13 cellular contexts compared by ENCODE assay signal in genomic region chr7:86932038-86932512, GRCh38.
DNase-seq lines count a peak whose midpoint lies in the region; ATAC-seq and TF ChIP-seq lines count a peak whose summit lies in the region.
"Had no signal": no experiment of that assay in that cellular context is flagged by ENCODE, and none has a peak within 500 bp of the region (broad histone marks: within the 10 kb centered on the region; RNA-seq: fewer than 3 reads in every experiment).

No MANE protein-coding gene starts in this region.

- ATAC-seq in IMR-90 (ENCODE audit: low read depth) (no peak), left lung (peak; percentile 83), GM19351 (IDR thresholded peaks at IDR 0.05; ENCODE audit: unreplicated experiment) (no peak)
- no peak for ATAC-seq in activated CD8-positive, alpha-beta memory T cell treated with anti-CD3 and anti-CD28 coated beads, Interleukin-2, amount 10 ng/mL, durations not matched to agents 7 days and 5 days

- H4K5ac ChIP-seq in IMR-90 (ENCODE audit: low read depth, low read length) = no peak overlapping the region

- H4K91ac ChIP-seq in IMR-90 (ENCODE audit: insufficient read depth, low read depth, low read length) = no peak overlapping the region

- H3K4ac ChIP-seq in IMR-90 (ENCODE audit: low read depth, low read length) = no peak overlapping the region

- DNase-seq in IMR-90 = peak; percentile 60
- DNase-seq in MCF 10A (ENCODE audit: unreplicated experiment) = peak; percentile 84
- no peak for DNase-seq in left lung
- DNase-seq in activated CD4-positive, CD25-positive, alpha-beta regulatory T cell (lab: John Stamatoyannopoulos, UW) = no peak
- no peak for DNase-seq in KG1 (lab: John Stamatoyannopoulos, UW)
- no peak for DNase-seq in activated CD8-positive, alpha-beta memory T cell treated with anti-CD3 and anti-CD28 coated beads, Interleukin-2, amount 10 ng/mL, durations not matched to agents 7 days and 5 days
- DNase-seq: activated naive CD8-positive, alpha-beta T cell treated with anti-CD3 and anti-CD28 coated beads, Interleukin-2, amount 10 ng/mL, durations not matched to agents 7 days and 5 days; NCI-H146; right lobe of liver; T-helper 2 cell; trophoblast cell had no signal

- H3K4me1 ChIP-seq in ACC112 (ENCODE audit: control insufficient read depth, insufficient read depth, low read length, unreplicated experiment) = peaks cover 13% of the 10 kb centered on the region
- H3K4me1 ChIP-seq in IMR-90 (ENCODE audit: control insufficient read depth, insufficient read depth, low read length) = no peaks in the 10 kb centered on the region
- peaks cover 5 to 10% of the 10 kb centered on the region in 2 donors for H3K4me1 ChIP-seq in left lung
- H3K4me1 ChIP-seq: right lobe of liver had no signal

- no peak overlapping the region for H2AK9ac ChIP-seq in IMR-90 (replicated peaks; ENCODE audit: low read depth, low read length, poor library complexity)

- H3K79me1 ChIP-seq in IMR-90 (ENCODE audit: low read depth in 1 of 2, low read length in 2 of 2) = no peaks in the 10 kb centered on the region

- no peak overlapping the region for H2BK120ac ChIP-seq in IMR-90 (ENCODE audit: low read depth, low read length)

- H3K9me1 ChIP-seq in IMR-90 (ENCODE audit: insufficient read depth, low read length) = no peaks in the 10 kb centered on the region

- no peak for TF ChIP-seq POLR2A in IMR-90 (IDR thresholded peaks at IDR 0.05; ENCODE audit: low read depth, low read length)

- dilution Hi-C loops in IMR-90 (cut with HindIII; ENCODE audit: low sequenced_read_pairs, unreplicated experiment) = loop anchor here (25.0 kb wide), 1 partner anchor 205 kb away; no protein-coding TSS in a partner anchor

- H3K27me3 ChIP-seq in ACC112 (ENCODE audit: insufficient read depth, low read length) (no peaks in the 10 kb centered on the region), IMR-90 (ENCODE audit: control insufficient read depth, insufficient read depth, low read length) (no peaks in the 10 kb centered on the region), left lung (no peaks in the 10 kb centered on the region)
- H3K27me3 ChIP-seq: right lobe of liver had no signal

- POLR2A ChIA-PET in IMR-90 (lab: Charles Lee; ENCODE audit: unreplicated experiment) (no interaction called here), MCF 10A (lab: Yijun Ruan, JAX) (interaction anchor here (1.4 to 3.3 kb wide), 5 partner anchors 16 to 288 kb away, joined by 4 to 22 read pairs (median 7); partner anchors contain the start of genes DMTF1 and ELAPOR2)

- H3K27ac ChIP-seq in ACC112 (ENCODE audit: low read depth, low read length) = peak overlapping the region; percentile 65
- H3K27ac ChIP-seq in IMR-90 (ENCODE audit: insufficient read depth, low read length) = no peak overlapping the region
- peak overlapping the region; percentile 66 to 67 for H3K27ac ChIP-seq in left lung
- H3K27ac ChIP-seq: right lobe of liver had no signal

- H3K9me3 Mint-ChIP-seq in MCF 10A (ENCODE audit: unreplicated experiment) = no peaks in the 10 kb centered on the region
- no peaks in the 10 kb centered on the region for H3K9me3 Mint-ChIP-seq in activated CD8-positive, alpha-beta memory T cell treated with anti-CD3 and anti-CD28 coated beads, Interleukin-2, amount 10 ng/mL, durations not matched to agents 7 days and 5 days (ENCODE audit: low read depth)
- H3K9me3 Mint-ChIP-seq: activated naive CD8-positive, alpha-beta T cell treated with anti-CD3 and anti-CD28 coated beads, Interleukin-2, amount 10 ng/mL, durations not matched to agents 7 days and 5 days had no signal

- intact Hi-C loops in IMR-90 (cut with micrococcal nuclease) (loop anchor here (10.0 kb wide), 1 partner anchor 953 kb away; no protein-coding TSS in a partner anchor), MCF 10A (cut with micrococcal nuclease) (loop anchor here (10.0 kb wide), 1 partner anchor 383 kb away; no protein-coding TSS in a partner anchor), left lung (cut with DNase I) (no loop called here)

- H3K9me3 ChIP-seq in IMR-90 (ENCODE audit: control insufficient read depth, insufficient read depth, low read length) (no peaks in the 10 kb centered on the region), left lung (no peaks in the 10 kb centered on the region)
- H3K9me3 ChIP-seq: right lobe of liver had no signal

- peak overlapping the region; percentile 25 for H3K27ac Mint-ChIP-seq in MCF 10A (ENCODE audit: low read depth, unreplicated experiment)
- no peak overlapping the region for H3K27ac Mint-ChIP-seq in activated CD8-positive, alpha-beta memory T cell treated with anti-CD3 and anti-CD28 coated beads, Interleukin-2, amount 10 ng/mL, durations not matched to agents 7 days and 5 days
- H3K27ac Mint-ChIP-seq: activated naive CD8-positive, alpha-beta T cell treated with anti-CD3 and anti-CD28 coated beads, Interleukin-2, amount 10 ng/mL, durations not matched to agents 7 days and 5 days had no signal

- H3K4me3 ChIP-seq in ACC112 (ENCODE audit: low read depth, low read length) = 0 out of 2 replicates have a peak overlapping the region, but pooled peaks have one; percentile 13
- H3K4me3 ChIP-seq in IMR-90 (ENCODE audit: insufficient read depth, low read depth, low read length) = no peak overlapping the region
- no peak overlapping the region for H3K4me3 ChIP-seq in left lung
- H3K4me3 ChIP-seq: right lobe of liver had no signal

- H3K56ac ChIP-seq in IMR-90 (ENCODE audit: extremely low read depth, insufficient read depth, low read length) = no peak overlapping the region

- no peaks in the 10 kb centered on the region for H3K36me3 Mint-ChIP-seq in MCF 10A (ENCODE audit: insufficient read depth, unreplicated experiment)
- H3K36me3 Mint-ChIP-seq in activated CD8-positive, alpha-beta memory T cell treated with anti-CD3 and anti-CD28 coated beads, Interleukin-2, amount 10 ng/mL, durations not matched to agents 7 days and 5 days = no peaks in the 10 kb centered on the region
- H3K36me3 Mint-ChIP-seq: activated naive CD8-positive, alpha-beta T cell treated with anti-CD3 and anti-CD28 coated beads, Interleukin-2, amount 10 ng/mL, durations not matched to agents 7 days and 5 days had no signal

- no peak overlapping the region for H2BK20ac ChIP-seq in IMR-90 (ENCODE audit: low read depth, low read length)

- H4K8ac ChIP-seq in IMR-90 (ENCODE audit: low read depth in 2 of 2, low read length in 2 of 2) = no peak overlapping the region

- no peak overlapping the region for H3K23ac ChIP-seq in IMR-90 (ENCODE audit: low read depth, low read length)

- no peaks in the 10 kb centered on the region for H4K20me1 ChIP-seq in IMR-90 (ENCODE audit: insufficient read depth, low read length)

- H3K27me3 Mint-ChIP-seq in MCF 10A (ENCODE audit: insufficient read depth, unreplicated experiment) = no peaks in the 10 kb centered on the region
- H3K27me3 Mint-ChIP-seq in activated CD8-positive, alpha-beta memory T cell treated with anti-CD3 and anti-CD28 coated beads, Interleukin-2, amount 10 ng/mL, durations not matched to agents 7 days and 5 days = peaks cover 2% of the 10 kb centered on the region

- in situ Hi-C loops in IMR-90 (cut with MboI; ENCODE audit: low sequenced_read_pairs) = loop anchor here (5.0 to 25.0 kb wide), 2 partner anchors 215 to 480 kb away; no protein-coding TSS in a partner anchor

- BruUV-seq in IMR-90 (replicated peaks; lab: Mats Ljungman, UMichigan) = no TSS peak
- no TSS peak for BruUV-seq in MCF 10A (replicated peaks; lab: Mats Ljungman, UMichigan)

- no peak overlapping the region for H3K14ac ChIP-seq in IMR-90 (replicated peaks; ENCODE audit: low read depth, low read length)

- no peaks in the 10 kb centered on the region for H3K79me2 ChIP-seq in ACC112 (ENCODE audit: control insufficient read depth, insufficient read depth, low read length, unreplicated experiment)

- H2AFZ ChIP-seq in ACC112 (ENCODE audit: low read length, unreplicated experiment) = peak overlapping the region; percentile 66
- no peak overlapping the region for H2AFZ ChIP-seq in IMR-90 (replicated peaks; ENCODE audit: low read length, poor library complexity)

- TF ChIP-seq CTCF in IMR-90 (conservative IDR thresholded peaks at IDR 0.05; ENCODE audit: low read depth, low read length) (no peak), MCF 10A (IDR thresholded peaks at IDR 0.05; ENCODE audit: unreplicated experiment) (no peak), left lung (IDR thresholded peaks at IDR 0.05) (no peak)

- no peak for TF ChIP-seq RAD21 in IMR-90 (IDR thresholded peaks at IDR 0.05; ENCODE audit: low read length)

- H3K4me1 Mint-ChIP-seq in MCF 10A (ENCODE audit: insufficient read depth, unreplicated experiment) = peaks cover 22% of the 10 kb centered on the region
- no peaks in the 10 kb centered on the region for H3K4me1 Mint-ChIP-seq in activated CD8-positive, alpha-beta memory T cell treated with anti-CD3 and anti-CD28 coated beads, Interleukin-2, amount 10 ng/mL, durations not matched to agents 7 days and 5 days

- no peak overlapping the region for H3K9ac ChIP-seq in IMR-90 (ENCODE audit: low read depth, low read length)

- CTCF ChIA-PET in IMR-90 (lab: Yijun Ruan, JAX) (no interaction called here), MCF 10A (lab: Yijun Ruan, JAX) (interaction anchor here (0.7 to 5.3 kb wide), 5 partner anchors 124 to 1926 kb away, joined by 3 to 57 read pairs (median 4); partner anchors contain the start of gene DMTF1)
- CTCF ChIA-PET in activated CD8-positive, alpha-beta memory T cell treated with anti-CD3 and anti-CD28 coated beads, Interleukin-2, amount 10 ng/mL, durations not matched to agents 7 days and 5 days (lab: Charles Lee) = interaction anchor here (2.8 kb wide), 1 partner anchor 217 kb away, joined by 13 read pairs; no protein-coding TSS in a partner anchor

- H3K36me3 ChIP-seq in ACC112 (ENCODE audit: insufficient read depth, low read length) (no peaks in the 10 kb centered on the region), IMR-90 (ENCODE audit: control insufficient read depth, insufficient read depth, low read length) (no peaks in the 10 kb centered on the region), left lung (no peaks in the 10 kb centered on the region)
- H3K36me3 ChIP-seq: right lobe of liver had no signal

- H2BK15ac ChIP-seq in IMR-90 (ENCODE audit: low read depth, low read length) = no peak overlapping the region

- H3K4me2 ChIP-seq in IMR-90 (ENCODE audit: low read depth, low read length) = no peak overlapping the region

- no peak overlapping the region for H3K4me3 Mint-ChIP-seq in MCF 10A (ENCODE audit: unreplicated experiment)
- no peak overlapping the region for H3K4me3 Mint-ChIP-seq in activated CD8-positive, alpha-beta memory T cell treated with anti-CD3 and anti-CD28 coated beads, Interleukin-2, amount 10 ng/mL, durations not matched to agents 7 days and 5 days
- H3K4me3 Mint-ChIP-seq: activated naive CD8-positive, alpha-beta T cell treated with anti-CD3 and anti-CD28 coated beads, Interleukin-2, amount 10 ng/mL, durations not matched to agents 7 days and 5 days had no signal

- H2BK5ac ChIP-seq in IMR-90 (ENCODE audit: low read depth, low read length, poor library complexity, severe bottlenecking) = no peak overlapping the region

- no CpG with 5 or more reads among the region's 3 CpGs for WGBS in IMR-90 (ENCODE audit: extremely low coverage in 2 of 2, insufficient read length in 1 of 2), 2 experiments

- no peak overlapping the region for H3K18ac ChIP-seq in IMR-90 (ENCODE audit: low read depth, low read length)

- H2AK5ac ChIP-seq in IMR-90 (ENCODE audit: low read depth, low read length) = no peak overlapping the region

TF ChIP-seq in IMR-90, 13 proteins besides CTCF, POLR2A, EP300 and RAD21 (continues in another document):
- TF ChIP-seq MAZ (IDR thresholded peaks at IDR 0.05; ENCODE audit: borderline replicate concordance, low read depth, low read length) = no peak

Comparison
In these comparisons a context has a peak if more than half of its experiments do, and no peak if none do; other contexts are left out.
1. DNase-seq: peak in IMR-90 (single experiment) and MCF 10A (single experiment); none in left lung (0 of 2), activated CD4-positive, CD25-positive, alpha-beta regulatory T cell (0 of 4), KG1 (single experiment) and activated CD8-positive, alpha-beta memory T cell treated with anti-CD3 and anti-CD28 coated beads, Interleukin-2, amount 10 ng/mL, durations not matched to agents 7 days and 5 days (single experiment).
2. intact Hi-C loops: an anchor here in IMR-90 (10.0 kb wide) and MCF 10A (10.0 kb wide); none called in left lung.